1 cellular context compared by ENCODE assay signal in the genomic region with DNA sequence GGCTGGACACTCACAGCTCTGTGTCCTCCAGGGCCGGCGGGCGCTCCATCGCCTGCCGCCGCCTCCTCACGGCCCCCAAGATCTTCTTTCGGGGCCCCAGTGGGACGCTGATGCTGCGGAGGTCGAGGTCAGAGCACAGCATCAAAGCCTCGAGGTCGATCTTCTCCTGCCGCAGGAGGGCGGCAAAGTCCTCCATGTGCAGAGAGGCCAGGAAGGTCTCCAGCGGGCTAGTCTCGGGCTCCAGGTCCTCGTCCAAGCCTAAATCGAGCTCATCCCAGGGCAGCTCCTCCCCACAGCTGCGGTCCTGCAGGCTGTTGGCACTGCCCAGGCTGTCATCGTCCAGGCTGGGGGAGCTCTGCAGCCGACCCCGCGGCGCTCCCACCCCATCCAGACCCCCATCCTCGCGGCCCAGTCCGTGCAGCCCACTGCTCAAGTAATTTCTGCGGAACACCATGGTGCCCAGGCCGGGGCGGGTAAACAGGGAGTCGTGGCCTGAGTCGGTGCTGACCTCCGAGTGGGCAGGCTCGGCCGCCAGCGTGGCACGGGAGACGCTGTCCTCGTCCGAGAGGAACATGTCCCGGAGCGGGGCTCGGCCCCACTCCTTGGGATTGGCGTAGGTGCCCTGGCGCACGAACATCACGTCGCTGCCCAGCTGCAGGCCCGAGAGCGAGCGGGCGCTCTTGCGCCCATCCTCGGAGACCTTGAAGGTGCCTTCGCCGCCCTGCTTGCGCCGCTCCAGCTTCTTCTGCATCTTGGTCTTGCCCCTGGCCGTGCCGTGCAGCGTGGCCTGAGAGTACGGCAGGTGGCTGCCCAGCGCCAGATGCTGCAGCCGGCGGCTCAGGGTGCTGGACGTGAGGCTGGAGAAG.
TF ChIP-seq lines count a peak whose summit lies in the region.

No MANE protein-coding gene starts in this region.

TF ChIP-seq in HEK293T, 16 proteins besides CTCF, POLR2A, EP300 and RAD21 (continued from another document):
- TF ChIP-seq, protein P1, sequence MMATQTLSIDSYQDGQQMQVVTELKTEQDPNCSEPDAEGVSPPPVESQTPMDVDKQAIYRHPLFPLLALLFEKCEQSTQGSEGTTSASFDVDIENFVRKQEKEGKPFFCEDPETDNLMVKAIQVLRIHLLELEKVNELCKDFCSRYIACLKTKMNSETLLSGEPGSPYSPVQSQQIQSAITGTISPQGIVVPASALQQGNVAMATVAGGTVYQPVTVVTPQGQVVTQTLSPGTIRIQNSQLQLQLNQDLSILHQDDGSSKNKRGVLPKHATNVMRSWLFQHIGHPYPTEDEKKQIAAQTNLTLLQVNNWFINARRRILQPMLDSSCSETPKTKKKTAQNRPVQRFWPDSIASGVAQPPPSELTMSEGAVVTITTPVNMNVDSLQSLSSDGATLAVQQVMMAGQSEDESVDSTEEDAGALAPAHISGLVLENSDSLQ (IDR thresholded peaks at IDR 0.05) = no peak
- no peak for TF ChIP-seq LEF1 (IDR thresholded peaks at IDR 0.05; ENCODE audit: borderline replicate concordance)
- no peak for TF ChIP-seq TARDBP (IDR thresholded peaks at IDR 0.05)
- no peak for TF ChIP-seq ZNF384 (IDR thresholded peaks at IDR 0.05)
- no peak for TF ChIP-seq FOXM1 (IDR thresholded peaks at IDR 0.05; ENCODE audit: borderline replicate concordance)
- TF ChIP-seq HDGF (IDR thresholded peaks at IDR 0.05; ENCODE audit: borderline replicate concordance) = no peak
- no peak for TF ChIP-seq BHLHE40 (IDR thresholded peaks at IDR 0.05; ENCODE audit: borderline replicate concordance)
- no peak for TF ChIP-seq FOXK2 (IDR thresholded peaks at IDR 0.05)
